In the genomic region with DNA sequence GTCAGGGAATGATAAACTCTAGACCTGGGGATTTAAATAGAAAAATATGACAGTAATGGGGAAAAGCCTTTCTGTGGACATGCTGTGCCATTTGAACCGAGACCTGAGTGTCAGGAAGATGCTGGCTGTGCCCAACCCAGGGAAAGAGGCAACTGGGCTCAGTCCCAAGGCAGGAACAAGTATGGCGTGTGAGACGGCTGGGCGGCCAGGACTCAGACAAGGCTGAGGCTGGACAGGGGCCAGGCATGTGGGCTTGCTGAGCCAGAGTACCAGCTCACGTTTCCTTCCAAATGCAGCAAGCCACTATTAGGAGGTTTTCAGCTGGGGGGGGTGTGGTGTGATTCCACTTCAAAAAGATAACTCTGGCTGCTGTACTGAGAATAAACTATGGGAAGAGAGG, we compare ENCODE assay signal across 12 cellular contexts.
DNase-seq lines count a peak whose midpoint lies in the region; ATAC-seq and TF ChIP-seq lines count a peak whose summit lies in the region.
"Had no signal": no experiment of that assay in that cellular context is flagged by ENCODE, and none has a peak within 500 bp of the region (broad histone marks: within the 10 kb centered on the region; RNA-seq: fewer than 3 reads in every experiment).

No MANE protein-coding gene starts in this region.

- H3K4me3 ChIP-seq in fibroblast of lung (replicated peaks in 1 of 4; ENCODE audit: control extremely low read depth in 1 of 4, insufficient read depth in 1 of 4, low read depth in 3 of 4, low read length in 4 of 4) (no peak overlapping the region), SJCRH30 (no peak overlapping the region)

- no peaks in the 10 kb centered on the region for H4K20me1 ChIP-seq in fibroblast of lung (ENCODE audit: control insufficient read depth, extremely low read depth, insufficient read depth, low read length)

- H3K27ac ChIP-seq in fibroblast of lung (ENCODE audit: insufficient read depth, low read length) (no peak overlapping the region), SJCRH30 (no peak overlapping the region)
- H3K27ac ChIP-seq: 22Rv1 had no signal

- no peak overlapping the region for H2AFZ ChIP-seq in fibroblast of lung (ENCODE audit: low read length)

- no peak overlapping the region for H3K9ac ChIP-seq in fibroblast of lung (ENCODE audit: insufficient read depth, low read length)

- H3K4me1 ChIP-seq in fibroblast of lung (ENCODE audit: control insufficient read depth, extremely low read depth, insufficient read depth, low read length) = no peaks in the 10 kb centered on the region
- H3K4me1 ChIP-seq in SJCRH30 = no peaks in the 10 kb centered on the region

- DNase-seq in DMS 273 (lab: John Stamatoyannopoulos, UW; ENCODE audit: unreplicated experiment) = peak; percentile 72
- no peak for DNase-seq in DMS 273 treated with DMSO at 0.1 percent for 48 hours (lab: John Stamatoyannopoulos, UW)
- peak; percentile 78 for DNase-seq in NCI-H2196 treated with DMSO at 0.1 percent for 48 hours (lab: John Stamatoyannopoulos, UW; ENCODE audit: unreplicated experiment)
- DNase-seq in fibroblast of lung (ENCODE audit: low read depth in 2 of 2) = peak; percentile 10 to 48
- DNase-seq in pons (ENCODE audit: low spot score) = peak; percentile 11
- no peak for DNase-seq in SJCRH30
- DNase-seq in left lobe of liver (ENCODE audit: low spot score) = no peak
- DNase-seq: left colon; NCI-H510A; stimulated activated CD8-positive, alpha-beta memory T cell treated with anti-CD3 and anti-CD28 coated beads, Interleukin-4, amount 100 ng/mL, for 48 hours had no signal

- no peaks in the 10 kb centered on the region for H3K9me3 ChIP-seq in fibroblast of lung (ENCODE audit: control insufficient read depth, insufficient read depth, low read depth, low read length)
- 0 out of 2 replicates have a peak, but pooled peaks cover 3% of the 10 kb centered on the region for H3K9me3 ChIP-seq in SJCRH30 (replicated peaks)

- no peak for TF ChIP-seq CTCF in fibroblast of lung (conservative IDR thresholded peaks at IDR 0.05 in 1 of 2, IDR thresholded peaks at IDR 0.05 in 1 of 2; ENCODE audit: low read depth in 1 of 2, low read length in 2 of 2)

- no peaks in the 10 kb centered on the region for H3K79me2 ChIP-seq in fibroblast of lung (ENCODE audit: control insufficient read depth, insufficient read depth, low read length)

- H3K4me2 ChIP-seq in fibroblast of lung (ENCODE audit: extremely low read depth, insufficient read depth, low read length) = no peak overlapping the region

- H3K36me3 ChIP-seq in fibroblast of lung (ENCODE audit: control insufficient read depth, insufficient read depth, low read length) (no peaks in the 10 kb centered on the region), SJCRH30 (no peaks in the 10 kb centered on the region)

- H3K27me3 ChIP-seq in fibroblast of lung (ENCODE audit: control insufficient read depth, insufficient read depth, low read length) = no peaks in the 10 kb centered on the region
- H3K27me3 ChIP-seq in SJCRH30 = no peaks in the 10 kb centered on the region

- ATAC-seq in HG03378 (IDR thresholded peaks at IDR 0.05; ENCODE audit: unreplicated experiment) = no peak
- no peak for ATAC-seq in left lobe of liver
- ATAC-seq: left colon had no signal

Comparison
In these comparisons a context has a peak if more than half of its experiments do, and no peak if none do; other contexts are left out.
1. DNase-seq: peak in DMS 273 (single experiment), NCI-H2196 treated with DMSO at 0.1 percent for 48 hours (single experiment), fibroblast of lung (2 of 2) and pons (single experiment); none in DMS 273 treated with DMSO at 0.1 percent for 48 hours (single experiment), SJCRH30 (0 of 2) and left lobe of liver (single experiment).